22 cellular contexts compared by ENCODE assay signal in genomic region chr11:69380921-69381581, GRCh38.
DNase-seq lines count a peak whose midpoint lies in the region; ATAC-seq, FAIRE-seq and TF ChIP-seq lines count a peak whose summit lies in the region.
"Had no signal": no experiment of that assay in that cellular context is flagged by ENCODE, and none has a peak within 500 bp of the region (broad histone marks: within the 10 kb centered on the region; RNA-seq: fewer than 3 reads in every experiment).

No MANE protein-coding gene starts in this region.

- H3K27ac ChIP-seq in SJCRH30 (peak overlapping the region; percentile 44; the same call in 1 of the 2 replicates), HepG2 (ENCODE audit: extremely low read length, insufficient read depth, low read length) (no peak overlapping the region), suprapubic skin (no peak overlapping the region)
- H3K27ac ChIP-seq: tibial artery, WERI-Rb-1 had no signal

- peak; percentile 14 for DNase-seq in activated T-cell treated with anti-CD3 and anti-CD28 coated beads, Interleukin-2, amount 50 U/mL, for 1 hour
- no peak for DNase-seq in activated T-cell treated with anti-CD3 and anti-CD28 coated beads, Interleukin-2, amount 50 U/mL, for 72 hours
- DNase-seq in SJCRH30 (no peak), HepG2 (ENCODE audit: low spot score) (no peak), suprapubic skin (ENCODE audit: low spot score in 2 of 2) (peak; percentile 35 to 46), kidney tubule cell (ENCODE audit: low spot score) (no peak), SIG-M5 treated with dmso at 0.1 percent for 504 hours (lab: John Stamatoyannopoulos, UW; ENCODE audit: unreplicated experiment) (no peak)
- DNase-seq: DMS153; Kasumi-1; naive B cell; NCI-H1417; NCI-H774; RPMI8226; stimulated activated CD4-positive, alpha-beta T cell treated with anti-CD3 and anti-CD28 coated beads, Interleukin-12 subunit alpha, Interleukin-12 subunit beta, amount 100 ng/mL, for 4 hours had no signal

- no peaks in the 10 kb centered on the region for H3K27me3 Mint-ChIP-seq in activated T-cell treated with anti-CD3 and anti-CD28 coated beads, Interleukin-2, amount 50 U/mL, for 72 hours (ENCODE audit: low read depth)
- H3K27me3 Mint-ChIP-seq: naive B cell, T-cell had no signal

- POLR2A ChIA-PET in HepG2 (lab: Yijun Ruan, JAX): no interaction called here

- CTCF ChIA-PET in HepG2 (lab: Yijun Ruan, JAX; ENCODE audit: low intra/inter-chr PET ratio, low total read pairs): no interaction called here

- peak overlapping the region in 1 of 2 donors; percentile 31 for H3K4me3 Mint-ChIP-seq in activated T-cell treated with anti-CD3 and anti-CD28 coated beads, Interleukin-2, amount 50 U/mL, for 72 hours
- H3K4me3 Mint-ChIP-seq: naive B cell; stimulated activated effector memory CD8-positive, alpha-beta T cell treated with anti-CD3 and anti-CD28 coated beads, Interleukin-12 subunit alpha, Interleukin-12 subunit beta, amount 100 ng/mL, for 72 hours had no signal

- H3K4me2 ChIP-seq in HepG2 (ENCODE audit: low read depth, low read length): 0 out of 2 replicates have a peak overlapping the region, but pooled peaks have one; percentile 7

- FAIRE-seq in HepG2 (lab: Jason Lieb, UNC): no peak
- FAIRE-seq: A204.1, frontal cortex had no signal

- H2AFZ ChIP-seq in HepG2 (ENCODE audit: low read length): no peak overlapping the region

- H3K27ac Mint-ChIP-seq in activated T-cell treated with anti-CD3 and anti-CD28 coated beads, Interleukin-2, amount 50 U/mL, for 72 hours: no peak overlapping the region
- H3K27ac Mint-ChIP-seq: naive B cell, T-cell had no signal

- in situ Hi-C loops in HepG2 (cut with HindIII; ENCODE audit: extremely low pct_ligation_motif_present, low pct_unique_long_range_greater_than_20kb): no loop called here

- no peak for TF ChIP-seq POLR2A in HepG2 (IDR thresholded peaks at IDR 0.05; ENCODE audit: insufficient read depth in 1 of 2, low read depth in 2 of 2, low read length in 2 of 2)
- TF ChIP-seq POLR2A in suprapubic skin (IDR thresholded peaks at IDR 0.05): no peak

- ATAC-seq in activated T-cell treated with anti-CD3 and anti-CD28 coated beads, Interleukin-2, amount 50 U/mL, for 72 hours (replicated peaks in 1 of 2): no peak
- ATAC-seq in HepG2 (peak; percentile 38), GM18498 (IDR thresholded peaks at IDR 0.05; ENCODE audit: unreplicated experiment) (no peak)
- ATAC-seq: stimulated activated effector memory CD8-positive, alpha-beta T cell treated with anti-CD3 and anti-CD28 coated beads, Interleukin-12 subunit alpha, Interleukin-12 subunit beta, amount 100 ng/mL, for 72 hours; T-cell had no signal

- WGBS in HepG2 (ENCODE audit: low lambda C conversion rate): 41% methylated on average over 6 of the region's 10 CpGs
- whole genome bisulfite sequencing in suprapubic skin: no CpG with 5 or more reads among the region's 10 CpGs

- no peaks in the 10 kb centered on the region for H3K36me3 Mint-ChIP-seq in activated T-cell treated with anti-CD3 and anti-CD28 coated beads, Interleukin-2, amount 50 U/mL, for 72 hours (ENCODE audit: insufficient read depth in 2 of 2)
- H3K36me3 Mint-ChIP-seq: CD14-positive monocyte; naive B cell; stimulated activated effector memory CD8-positive, alpha-beta T cell treated with anti-CD3 and anti-CD28 coated beads, Interleukin-12 subunit alpha, Interleukin-12 subunit beta, amount 100 ng/mL, for 72 hours; T-cell had no signal

- H3K4me3 ChIP-seq in SJCRH30 (no peak overlapping the region), HepG2 (replicated peaks in 1 of 3; ENCODE audit: insufficient read depth in 1 of 3, low read depth in 2 of 3, low read length in 3 of 3) (no peak overlapping the region; a peak in 1 of 6 replicates), suprapubic skin (no peak overlapping the region)
- H3K4me3 ChIP-seq: tibial artery had no signal

- no peaks in the 10 kb centered on the region for H3K4me1 Mint-ChIP-seq in activated T-cell treated with anti-CD3 and anti-CD28 coated beads, Interleukin-2, amount 50 U/mL, for 72 hours (ENCODE audit: low read depth)

- no peak for TF ChIP-seq RAD21 in HepG2 (CRISPR knock-in tag; IDR thresholded peaks at IDR 0.05)

- H3K27me3 ChIP-seq in SJCRH30 (no peaks in the 10 kb centered on the region), HepG2 (ENCODE audit: control insufficient read depth in 1 of 2, insufficient read depth in 2 of 2, low read length in 2 of 2) (peaks cover 0 to 50% of the 10 kb centered on the region in 2 experiments; a peak in 4 of 5 replicates), suprapubic skin (no peaks in the 10 kb centered on the region)
- H3K27me3 ChIP-seq: tibial artery had no signal

- H3K9me3 Mint-ChIP-seq in activated T-cell treated with anti-CD3 and anti-CD28 coated beads, Interleukin-2, amount 50 U/mL, for 72 hours: no peaks in the 10 kb centered on the region
- H3K9me3 Mint-ChIP-seq: naive B cell; stimulated activated effector memory CD8-positive, alpha-beta T cell treated with anti-CD3 and anti-CD28 coated beads, Interleukin-12 subunit alpha, Interleukin-12 subunit beta, amount 100 ng/mL, for 72 hours; T-cell had no signal

- H3K36me3 ChIP-seq in SJCRH30 (no peaks in the 10 kb centered on the region), HepG2 (replicated peaks in 1 of 2; ENCODE audit: control insufficient read depth in 1 of 2, insufficient read depth in 2 of 2, low read length in 2 of 2) (no peaks in the 10 kb centered on the region), suprapubic skin (no peaks in the 10 kb centered on the region)
- H3K36me3 ChIP-seq: tibial artery, WERI-Rb-1 had no signal

- no peak for TF ChIP-seq EP300 in HepG2 (IDR thresholded peaks at IDR 0.05; ENCODE audit: low read depth in 2 of 2, low read length in 2 of 2)
- TF ChIP-seq EP300 in HepG2 (CRISPR knock-in tag; IDR thresholded peaks at IDR 0.05; ENCODE audit: borderline replicate concordance): no peak
- no peak for TF ChIP-seq EP300 in suprapubic skin (IDR thresholded peaks at IDR 0.05)

- no peak overlapping the region for H3K9ac ChIP-seq in HepG2 (ENCODE audit: insufficient read depth, low read depth, low read length)

- H4K20me1 ChIP-seq in HepG2 (ENCODE audit: insufficient read depth, low read length): no peaks in the 10 kb centered on the region

- intact Hi-C loops in HepG2 (cut with micrococcal nuclease; ENCODE audit: unreplicated experiment): no loop called here

- BruUV-seq in HepG2 (replicated peaks; lab: Mats Ljungman, UMichigan): no TSS peak

- H3K9me3 ChIP-seq in SJCRH30 (replicated peaks) (no peaks in the 10 kb centered on the region), HepG2 (ENCODE audit: low read length) (no peaks in the 10 kb centered on the region), suprapubic skin (no peaks in the 10 kb centered on the region)
- H3K9me3 ChIP-seq: tibial artery had no signal

- H3K4me1 ChIP-seq in SJCRH30: peaks cover 22% of the 10 kb centered on the region
- peaks cover 14% of the 10 kb centered on the region; the same call in 1 of the 2 replicates for H3K4me1 ChIP-seq in HepG2 (ENCODE audit: insufficient read depth, low read length)
- H3K4me1 ChIP-seq in suprapubic skin: peaks cover 31% of the 10 kb centered on the region

- no peak for TF ChIP-seq CTCF in HepG2 (CRISPR knock-in tag; IDR thresholded peaks at IDR 0.05)
- TF ChIP-seq CTCF in suprapubic skin (IDR thresholded peaks at IDR 0.05): no peak

- no peaks in the 10 kb centered on the region for H3K79me2 ChIP-seq in HepG2 (ENCODE audit: insufficient read depth, low read length)

TF ChIP-seq in HepG2, 621 proteins besides CTCF, POLR2A, EP300 and RAD21:
- no peak for TF ChIP-seq PLRG1 (conservative IDR thresholded peaks at IDR 0.05)
- TF ChIP-seq ZNF576 (CRISPR knock-in tag; IDR thresholded peaks at IDR 0.05): no peak
- TF ChIP-seq FOXJ3 (CRISPR knock-in tag; IDR thresholded peaks at IDR 0.05; ENCODE audit: borderline replicate concordance): no peak
- no peak for TF ChIP-seq ETV5 (CRISPR knock-in tag; IDR thresholded peaks at IDR 0.05; ENCODE audit: borderline replicate concordance)
- TF ChIP-seq ZNF670 (CRISPR knock-in tag; IDR thresholded peaks at IDR 0.05; ENCODE audit: borderline replicate concordance): no peak

Comparison
In these comparisons a context has a peak if more than half of its experiments do, and no peak if none do; other contexts are left out.
1. DNase-seq: peak in activated T-cell treated with anti-CD3 and anti-CD28 coated beads, Interleukin-2, amount 50 U/mL, for 1 hour (single experiment) and suprapubic skin (2 of 2); none in activated T-cell treated with anti-CD3 and anti-CD28 coated beads, Interleukin-2, amount 50 U/mL, for 72 hours (0 of 2), SJCRH30 (0 of 2), HepG2 (single experiment), kidney tubule cell (single experiment) and SIG-M5 treated with dmso at 0.1 percent for 504 hours (single experiment).